ENCODE assay signal across 1 cellular context in the genomic region with DNA sequence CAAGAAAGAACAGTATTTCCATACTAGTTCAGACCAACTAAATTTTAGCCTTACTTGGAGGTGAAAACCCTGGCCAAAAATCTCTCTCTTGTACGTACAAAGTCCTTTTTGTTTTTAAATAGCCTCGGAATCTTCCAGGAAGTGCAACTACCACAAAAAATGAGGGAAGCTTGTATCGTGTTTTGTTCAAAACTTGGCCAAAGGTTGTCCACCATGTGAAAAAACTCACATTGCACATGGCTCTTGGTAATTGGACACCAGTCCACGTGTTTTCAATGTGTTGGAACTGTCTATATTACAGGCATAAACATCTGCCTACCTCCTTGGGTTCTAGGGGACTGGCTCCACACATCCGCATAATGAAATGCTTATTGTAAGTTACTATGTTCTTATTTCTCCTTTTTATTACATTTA.
TF ChIP-seq lines count a peak whose summit lies in the region.

No MANE protein-coding gene starts in this region.

TF ChIP-seq in liver, 16 proteins besides CTCF, POLR2A, EP300 and RAD21 (continued from another document):
- TF ChIP-seq, protein P1, sequence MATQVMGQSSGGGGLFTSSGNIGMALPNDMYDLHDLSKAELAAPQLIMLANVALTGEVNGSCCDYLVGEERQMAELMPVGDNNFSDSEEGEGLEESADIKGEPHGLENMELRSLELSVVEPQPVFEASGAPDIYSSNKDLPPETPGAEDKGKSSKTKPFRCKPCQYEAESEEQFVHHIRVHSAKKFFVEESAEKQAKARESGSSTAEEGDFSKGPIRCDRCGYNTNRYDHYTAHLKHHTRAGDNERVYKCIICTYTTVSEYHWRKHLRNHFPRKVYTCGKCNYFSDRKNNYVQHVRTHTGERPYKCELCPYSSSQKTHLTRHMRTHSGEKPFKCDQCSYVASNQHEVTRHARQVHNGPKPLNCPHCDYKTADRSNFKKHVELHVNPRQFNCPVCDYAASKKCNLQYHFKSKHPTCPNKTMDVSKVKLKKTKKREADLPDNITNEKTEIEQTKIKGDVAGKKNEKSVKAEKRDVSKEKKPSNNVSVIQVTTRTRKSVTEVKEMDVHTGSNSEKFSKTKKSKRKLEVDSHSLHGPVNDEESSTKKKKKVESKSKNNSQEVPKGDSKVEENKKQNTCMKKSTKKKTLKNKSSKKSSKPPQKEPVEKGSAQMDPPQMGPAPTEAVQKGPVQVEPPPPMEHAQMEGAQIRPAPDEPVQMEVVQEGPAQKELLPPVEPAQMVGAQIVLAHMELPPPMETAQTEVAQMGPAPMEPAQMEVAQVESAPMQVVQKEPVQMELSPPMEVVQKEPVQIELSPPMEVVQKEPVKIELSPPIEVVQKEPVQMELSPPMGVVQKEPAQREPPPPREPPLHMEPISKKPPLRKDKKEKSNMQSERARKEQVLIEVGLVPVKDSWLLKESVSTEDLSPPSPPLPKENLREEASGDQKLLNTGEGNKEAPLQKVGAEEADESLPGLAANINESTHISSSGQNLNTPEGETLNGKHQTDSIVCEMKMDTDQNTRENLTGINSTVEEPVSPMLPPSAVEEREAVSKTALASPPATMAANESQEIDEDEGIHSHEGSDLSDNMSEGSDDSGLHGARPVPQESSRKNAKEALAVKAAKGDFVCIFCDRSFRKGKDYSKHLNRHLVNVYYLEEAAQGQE (IDR thresholded peaks at IDR 0.05): no peak
- TF ChIP-seq NR2F2 (IDR thresholded peaks at IDR 0.05) (no peak), HNF4G (IDR thresholded peaks at IDR 0.05) (no peak), EGR1 (IDR thresholded peaks at IDR 0.05; ENCODE audit: low read depth in 2 of 2) (no peak), FOXA1 (IDR thresholded peaks at IDR 0.05) (no peak), FOXA2 (IDR thresholded peaks at IDR 0.05) (no peak), HNF4A (conservative IDR thresholded peaks at IDR 0.05) (peak; percentile 42 to 48), JUND (IDR thresholded peaks at IDR 0.05) (no peak), RXRA (IDR thresholded peaks at IDR 0.05) (peak; percentile 32 to 35), GABPA (IDR thresholded peaks at IDR 0.05 in 1 of 2, conservative IDR thresholded peaks at IDR 0.05 in 1 of 2) (no peak), TAF1 (conservative IDR thresholded peaks at IDR 0.05) (no peak)
- TF ChIP-seq, protein P2, sequence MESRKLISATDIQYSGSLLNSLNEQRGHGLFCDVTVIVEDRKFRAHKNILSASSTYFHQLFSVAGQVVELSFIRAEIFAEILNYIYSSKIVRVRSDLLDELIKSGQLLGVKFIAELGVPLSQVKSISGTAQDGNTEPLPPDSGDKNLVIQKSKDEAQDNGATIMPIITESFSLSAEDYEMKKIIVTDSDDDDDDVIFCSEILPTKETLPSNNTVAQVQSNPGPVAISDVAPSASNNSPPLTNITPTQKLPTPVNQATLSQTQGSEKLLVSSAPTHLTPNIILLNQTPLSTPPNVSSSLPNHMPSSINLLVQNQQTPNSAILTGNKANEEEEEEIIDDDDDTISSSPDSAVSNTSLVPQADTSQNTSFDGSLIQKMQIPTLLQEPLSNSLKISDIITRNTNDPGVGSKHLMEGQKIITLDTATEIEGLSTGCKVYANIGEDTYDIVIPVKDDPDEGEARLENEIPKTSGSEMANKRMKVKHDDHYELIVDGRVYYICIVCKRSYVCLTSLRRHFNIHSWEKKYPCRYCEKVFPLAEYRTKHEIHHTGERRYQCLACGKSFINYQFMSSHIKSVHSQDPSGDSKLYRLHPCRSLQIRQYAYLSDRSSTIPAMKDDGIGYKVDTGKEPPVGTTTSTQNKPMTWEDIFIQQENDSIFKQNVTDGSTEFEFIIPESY (IDR thresholded peaks at IDR 0.05): no peak
- TF ChIP-seq, protein P3, sequence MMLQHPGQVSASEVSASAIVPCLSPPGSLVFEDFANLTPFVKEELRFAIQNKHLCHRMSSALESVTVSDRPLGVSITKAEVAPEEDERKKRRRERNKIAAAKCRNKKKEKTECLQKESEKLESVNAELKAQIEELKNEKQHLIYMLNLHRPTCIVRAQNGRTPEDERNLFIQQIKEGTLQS (IDR thresholded peaks at IDR 0.05): no peak
- TF ChIP-seq, protein P4, sequence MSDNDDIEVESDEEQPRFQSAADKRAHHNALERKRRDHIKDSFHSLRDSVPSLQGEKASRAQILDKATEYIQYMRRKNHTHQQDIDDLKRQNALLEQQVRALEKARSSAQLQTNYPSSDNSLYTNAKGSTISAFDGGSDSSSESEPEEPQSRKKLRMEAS (IDR thresholded peaks at IDR 0.05): peak; percentile 98
